In genomic region chr17:17726721-17727060, GRCh38 we compare ENCODE assay signal across 24 cellular contexts. TPM values are rescaled to one million over a fixed set of nuclear protein-coding genes. Genes with fewer than 3 reads are reported as not detected.
DNase-seq lines count a peak whose midpoint lies in the region; ATAC-seq and TF ChIP-seq lines count a peak whose summit lies in the region.
"Had no signal": no experiment of that assay in that cellular context is flagged by ENCODE, and none has a peak within 500 bp of the region (broad histone marks: within the 10 kb centered on the region; RNA-seq: fewer than 3 reads in every experiment).

No MANE protein-coding gene starts in this region.

- H2AFZ ChIP-seq in PC-9 = no peak overlapping the region

- CTCF ChIA-PET in PC-9 (lab: Charles Lee) = interaction anchor here (0.7 to 1.2 kb wide), 2 partner anchors 47 to 86 kb away, joined by 3 to 5 read pairs; no protein-coding TSS in a partner anchor

- peaks cover 0 to 43% (median 22%) of the 10 kb centered on the region in 4 donors for H3K4me1 Mint-ChIP-seq in CD4-positive, CD25-positive, alpha-beta regulatory T cell
- H3K4me1 Mint-ChIP-seq in immature natural killer cell = peaks cover 29 to 40% of the 10 kb centered on the region in 2 donors
- peaks cover 54% of the 10 kb centered on the region for H3K4me1 Mint-ChIP-seq in osteocyte (ENCODE audit: unreplicated experiment)

- no peak overlapping the region for H3K27ac ChIP-seq in CD4-positive, CD25-positive, alpha-beta regulatory T cell (ENCODE audit: insufficient read depth, low read length, poor library complexity, severe bottlenecking)
- H3K27ac ChIP-seq in PC-9 = peak overlapping the region; percentile 55
- H3K27ac ChIP-seq: pancreas, tibial artery, WERI-Rb-1 had no signal

- intact Hi-C loops in PC-9 (cut with micrococcal nuclease; ENCODE audit: unreplicated experiment) = loop anchor here (5.0 kb wide), 1 partner anchor 136 kb away; no protein-coding TSS in a partner anchor

- peaks cover 76% of the 10 kb centered on the region for H3K79me2 ChIP-seq in PC-9 (ENCODE audit: low read depth)

- no peak overlapping the region for H3K4me2 ChIP-seq in PC-9
- H3K4me2 ChIP-seq: SK-N-SH had no signal

- H3K36me3 Mint-ChIP-seq in CD4-positive, CD25-positive, alpha-beta regulatory T cell = peaks cover 4% of the 10 kb centered on the region
- H3K36me3 Mint-ChIP-seq in immature natural killer cell (peaks cover 0 to 3% (median 0%) of the 10 kb centered on the region in 3 donors), osteocyte (ENCODE audit: unreplicated experiment) (no peaks in the 10 kb centered on the region)

- H3K4me3 ChIP-seq in CD4-positive, CD25-positive, alpha-beta regulatory T cell (ENCODE audit: low read depth, low read length) = no peak overlapping the region
- H3K4me3 ChIP-seq in PC-9 = no peak overlapping the region
- H3K4me3 ChIP-seq: esophagus squamous epithelium, pancreas, tibial artery had no signal

- no TSS peak for BruUV-seq in PC-9 (replicated peaks; lab: Mats Ljungman, UMichigan)

- H3K27me3 Mint-ChIP-seq in CD4-positive, CD25-positive, alpha-beta regulatory T cell = peaks cover 18% of the 10 kb centered on the region
- H3K27me3 Mint-ChIP-seq in immature natural killer cell (ENCODE audit: low read depth in 3 of 3) (peaks cover 5 to 17% (median 11%) of the 10 kb centered on the region in 3 donors), osteocyte (ENCODE audit: unreplicated experiment) (no peaks in the 10 kb centered on the region)

- TF ChIP-seq CTCF in PC-9 (conservative IDR thresholded peaks at IDR 0.05) (no peak), osteocyte (IDR thresholded peaks at IDR 0.05) (no peak), GM20000 (IDR thresholded peaks at IDR 0.05; ENCODE audit: extremely low read depth, missing control alignments) (no peak)

- DNase-seq in CD4-positive, CD25-positive, alpha-beta regulatory T cell = peak in 1 of 3 donors; percentile 19
- DNase-seq in PC-9 = no peak
- no peak for DNase-seq in immature natural killer cell
- no peak for DNase-seq in osteocyte (ENCODE audit: extremely low spot score, unreplicated experiment)
- DNase-seq in NCI-H510A (lab: John Stamatoyannopoulos, UW) = no peak
- DNase-seq in GM20000 (ENCODE audit: low spot score) = no peak
- DNase-seq: activated CD4-positive, alpha-beta T cell treated with anti-CD3 and anti-CD28 coated beads, Interleukin-2, amount 50 U/mL, for 1 hour; amygdala; EL; esophagus squamous epithelium; left colon; NCI-H1105; NCI-H2081; NCI-H446; NK-92 treated with Interleukin-12 subunit alpha and Interleukin-12 subunit beta, amount 100 ng/mL, for 24 hours; pancreas; right cardiac atrium; tibial artery; WERI-Rb-1 had no signal

- peak overlapping the region in 3 of 4 donors; percentile 31 to 58 (median 48) for H3K4me3 Mint-ChIP-seq in CD4-positive, CD25-positive, alpha-beta regulatory T cell
- H3K4me3 Mint-ChIP-seq in immature natural killer cell (peak overlapping the region in 4 of 5 donors; percentile 2 to 71 (median 26)), osteocyte (ENCODE audit: unreplicated experiment) (no peak overlapping the region)
- H3K4me3 Mint-ChIP-seq: central memory CD8-positive, alpha-beta T cell had no signal

- H3K9me3 ChIP-seq in CD4-positive, CD25-positive, alpha-beta regulatory T cell (ENCODE audit: control insufficient read depth in 2 of 2, low read length in 2 of 2) = no peaks in the 10 kb centered on the region
- no peaks in the 10 kb centered on the region for H3K9me3 ChIP-seq in PC-9 (ENCODE audit: insufficient read depth, low read depth)
- H3K9me3 ChIP-seq: esophagus squamous epithelium, pancreas, SK-N-SH, tibial artery had no signal

- peaks cover 38% of the 10 kb centered on the region for H3F3A ChIP-seq in PC-9 (ENCODE audit: insufficient read depth, low read depth)

- H4K20me1 ChIP-seq in PC-9 (ENCODE audit: insufficient read depth) = peaks cover 23% of the 10 kb centered on the region

- peaks cover 25% of the 10 kb centered on the region for H3K4me1 ChIP-seq in CD4-positive, CD25-positive, alpha-beta regulatory T cell (ENCODE audit: control insufficient read depth, insufficient read depth, low read length, poor library complexity, severe bottlenecking)
- H3K4me1 ChIP-seq in PC-9 (replicated peaks; ENCODE audit: insufficient read depth) = peaks cover 55% of the 10 kb centered on the region
- H3K4me1 ChIP-seq: pancreas had no signal

- no peaks in the 10 kb centered on the region for H3K36me3 ChIP-seq in CD4-positive, CD25-positive, alpha-beta regulatory T cell (ENCODE audit: control insufficient read depth, insufficient read depth, low read length)
- H3K36me3 ChIP-seq in PC-9 (ENCODE audit: low read depth) = no peaks in the 10 kb centered on the region; the same call in 1 of the 2 replicates
- H3K36me3 ChIP-seq: esophagus squamous epithelium, pancreas, tibial artery had no signal

- no peaks in the 10 kb centered on the region for H3K9me3 Mint-ChIP-seq in CD4-positive, CD25-positive, alpha-beta regulatory T cell
- H3K9me3 Mint-ChIP-seq in immature natural killer cell = no peaks in the 10 kb centered on the region
- no peaks in the 10 kb centered on the region for H3K9me3 Mint-ChIP-seq in osteocyte (ENCODE audit: unreplicated experiment)
- H3K9me3 Mint-ChIP-seq: central memory CD8-positive, alpha-beta T cell; T-helper 2 cell treated with Interferon-gamma antibody and Interleukin-4, amounts not matched to agents 5 μg/mL and 100 μg/mL, for 36 hours had no signal

- ATAC-seq in CD4-positive, CD25-positive, alpha-beta regulatory T cell (ENCODE audit: low read depth in 2 of 2) = no peak
- no peak for ATAC-seq in HG02840 (IDR thresholded peaks at IDR 0.05; ENCODE audit: low FRiP score, unreplicated experiment)
- ATAC-seq: HCT116, pancreas had no signal

- peaks cover 3% of the 10 kb centered on the region for H3K27me3 ChIP-seq in CD4-positive, CD25-positive, alpha-beta regulatory T cell (ENCODE audit: control insufficient read depth, insufficient read depth, low read length)
- H3K27me3 ChIP-seq in PC-9 (ENCODE audit: insufficient read depth, low read depth) = no peaks in the 10 kb centered on the region
- H3K27me3 ChIP-seq: pancreas, tibial artery had no signal

- peak overlapping the region in 2 of 3 donors; percentile 42 to 74 for H3K27ac Mint-ChIP-seq in CD4-positive, CD25-positive, alpha-beta regulatory T cell
- H3K27ac Mint-ChIP-seq in immature natural killer cell = peak overlapping the region in 2 of 6 donors; percentile 79 to 85
- H3K27ac Mint-ChIP-seq in osteocyte (ENCODE audit: unreplicated experiment) = peak overlapping the region; percentile 91
- H3K27ac Mint-ChIP-seq: T-helper 2 cell treated with Interferon-gamma antibody and Interleukin-4, amounts not matched to agents 5 μg/mL and 100 μg/mL, for 36 hours had no signal

- H3K9me2 ChIP-seq in PC-9 (ENCODE audit: insufficient read depth) = no peaks in the 10 kb centered on the region
- H3K9me2 ChIP-seq: SK-N-SH had no signal

- POLR2A ChIA-PET in PC-9 (lab: Charles Lee; ENCODE audit: unreplicated experiment) = no interaction called here

RNA-seq across cellular contexts. Expression of gene RAI1, which starts 45.4 kb away (rescaled TPM):
- total RNA-seq in CD4-positive, CD25-positive, alpha-beta regulatory T cell = 11.4 TPM
- polyA plus RNA-seq in CD4-positive, CD25-positive, alpha-beta regulatory T cell = 1 to 10 TPM in 3 of 4 donors, under 1 TPM in 1; 0.80 to 1.2 (median 1.1) TPM
- 86.3 and 92.9 TPM in 2 replicates for total RNA-seq in PC-9 (2021)
- polyA plus RNA-seq in immature natural killer cell = 1 to 10 TPM; 1.5 to 6.2 (median 2.0) TPM
- total RNA-seq in osteocyte = 40.0 and 40.1 TPM in 2 replicates
